ENCODE assay signal across 8 cellular contexts in the genomic region with DNA sequence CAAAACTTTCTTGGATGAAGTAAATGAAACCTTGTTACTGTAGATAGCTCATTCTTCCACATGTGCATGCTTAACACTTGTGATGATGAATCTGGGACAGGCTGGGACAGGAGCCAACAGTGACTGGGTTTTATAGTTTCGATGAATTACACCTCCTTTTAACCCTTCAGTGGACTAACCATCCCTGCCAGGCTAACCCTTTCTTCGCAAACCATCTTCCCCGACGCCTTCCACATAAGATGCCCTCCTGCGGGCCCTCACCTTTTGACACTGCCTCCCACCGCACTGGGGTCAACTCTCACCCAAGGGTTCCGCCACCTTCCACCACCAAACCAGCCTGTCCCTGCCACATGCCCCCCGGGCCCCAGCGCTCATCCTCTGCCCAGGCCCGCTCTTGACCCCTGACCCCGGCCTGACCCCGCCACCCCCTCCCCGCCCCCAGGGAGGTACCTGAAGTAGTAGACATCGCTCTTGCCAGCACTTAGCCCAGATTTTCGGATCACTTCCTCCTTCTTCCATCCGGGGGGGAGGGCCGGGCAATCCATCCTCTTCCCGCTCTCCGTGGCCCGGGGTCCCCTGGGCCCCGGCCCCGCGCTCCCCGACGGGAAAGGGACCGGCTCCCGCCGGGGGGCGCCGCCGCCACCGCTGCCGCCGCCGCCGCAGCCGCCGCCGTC. TPM values are rescaled to one million over a fixed set of nuclear protein-coding genes. Genes with fewer than 3 reads are reported as not detected.
DNase-seq lines count a peak whose midpoint lies in the region; ATAC-seq and TF ChIP-seq lines count a peak whose summit lies in the region.

No MANE protein-coding gene starts in this region.

- H3K36me3 ChIP-seq in ACC112 (ENCODE audit: insufficient read depth, low read length) (peaks cover 6% of the 10 kb centered on the region; the same call in 1 of the 2 replicates), right lobe of liver (no peaks in the 10 kb centered on the region)

- H3K4me1 ChIP-seq in ACC112 (ENCODE audit: control insufficient read depth, insufficient read depth, low read length, unreplicated experiment) (peaks cover 23% of the 10 kb centered on the region), right lobe of liver (peaks cover 0 to 20% (median 3%) of the 10 kb centered on the region in 4 donors)

- peaks cover 52% of the 10 kb centered on the region for H3K79me2 ChIP-seq in ACC112 (ENCODE audit: control insufficient read depth, insufficient read depth, low read length, unreplicated experiment)

- intact Hi-C loops in dorsolateral prefrontal cortex (cut with DNase I) = loop anchor here (1.0 to 5.0 kb wide), 4 partner anchors 45 to 134 kb away; a partner anchor contains a TSS
- intact Hi-C loops in right lobe of liver (cut with DNase I) = no loop called here

- 0% methylated on average over 20 of the region's 39 CpGs for WGBS in right lobe of liver (ENCODE audit: insufficient coverage, low coverage, low lambda C conversion rate, missing lambda C conversion rate)

- no peak for TF ChIP-seq POLR2A in right lobe of liver (IDR thresholded peaks at IDR 0.05)

- H3K9me3 ChIP-seq in right lobe of liver = no peaks in the 10 kb centered on the region

- H3K27ac ChIP-seq in ACC112 (ENCODE audit: low read depth, low read length) (peak overlapping the region; percentile 65; the same call in 1 of the 2 replicates), dorsolateral prefrontal cortex (peak overlapping the region in 26 of 59 donors; percentile 1 to 76 (median 56)), right lobe of liver (peak overlapping the region; percentile 65 to 74 (median 69))

- peak in 2 of 56 donors; percentile 2 to 5 for TF ChIP-seq CTCF in dorsolateral prefrontal cortex (IDR thresholded peaks at IDR 0.05 in 54 of 56, conservative IDR thresholded peaks at IDR 0.05 in 2 of 56; ENCODE audit: low read depth in 1 of 56, partially characterized antibody in 56 of 56)
- no peak for TF ChIP-seq CTCF in right lobe of liver (IDR thresholded peaks at IDR 0.05)

- ATAC-seq in GM18867 (IDR thresholded peaks at IDR 0.05; ENCODE audit: unreplicated experiment) (peak; percentile 12), HG03103 (IDR thresholded peaks at IDR 0.05; ENCODE audit: low read depth, unreplicated experiment) (peak; percentile 9), right lobe of liver (peak; percentile 10 to 62 (median 22))

- H3K27me3 ChIP-seq in ACC112 (ENCODE audit: insufficient read depth, low read length) (no peaks in the 10 kb centered on the region), dorsolateral prefrontal cortex (no peaks in the 10 kb centered on the region), right lobe of liver (no peaks in the 10 kb centered on the region)

- H3K4me3 ChIP-seq in ACC112 (ENCODE audit: low read depth, low read length) (peak overlapping the region; percentile 99), dorsolateral prefrontal cortex (peak overlapping the region; percentile 49 to 81 (median 72)), right lobe of liver (peak overlapping the region; percentile 56 to 70 (median 56))

- peak overlapping the region; percentile 46 for H2AFZ ChIP-seq in ACC112 (ENCODE audit: low read length, unreplicated experiment)

- peak; percentile 57 for DNase-seq in NCI-H2227 (lab: John Stamatoyannopoulos, UW; ENCODE audit: unreplicated experiment)
- DNase-seq in activated CD4-positive, alpha-beta T cell treated with anti-CD3 and anti-CD28 coated beads for 4 hours = peak; percentile 32 to 44
- DNase-seq in dorsolateral prefrontal cortex = peak in 6 of 10 donors; percentile 4 to 67 (median 46)
- DNase-seq in right lobe of liver = peak; percentile 59 to 63 (median 62)
- DNase-seq in stimulated activated CD4-positive, alpha-beta T cell treated with anti-CD3 and anti-CD28 coated beads, TNF-alpha, amount 100 ng/mL, for 48 hours (ENCODE audit: low read depth in 3 of 3) = peak; percentile 29 to 49 (median 30)

RNA-seq across cellular contexts. Expression of a gene that starts 0.8 kb away (rescaled TPM):
- total RNA-seq in dorsolateral prefrontal cortex = 10 to 100 TPM; 22.9 to 55.8 (median 36.4) TPM
- 10 to 100 TPM; 13.7 to 47.7 (median 29.4) TPM for total RNA-seq in right lobe of liver

RNA-seq across cellular contexts. Expression of a gene that starts 45.6 kb away (rescaled TPM):
- total RNA-seq in dorsolateral prefrontal cortex (10 to 100 TPM; 29.3 to 71.2 (median 44.8) TPM), right lobe of liver (10 to 100 TPM in 5 of 6 experiments, 1 to 10 TPM in 1; 9.2 to 14.1 (median 12.2) TPM)

Comparison
In these comparisons a context has a peak if more than half of its experiments do, and no peak if none do; other contexts are left out.
1. intact Hi-C loops: an anchor here in dorsolateral prefrontal cortex (1.0 to 5.0 kb wide); none called in right lobe of liver.